Comparison of ENCODE assay signal across 31 cellular contexts in the genomic region with DNA sequence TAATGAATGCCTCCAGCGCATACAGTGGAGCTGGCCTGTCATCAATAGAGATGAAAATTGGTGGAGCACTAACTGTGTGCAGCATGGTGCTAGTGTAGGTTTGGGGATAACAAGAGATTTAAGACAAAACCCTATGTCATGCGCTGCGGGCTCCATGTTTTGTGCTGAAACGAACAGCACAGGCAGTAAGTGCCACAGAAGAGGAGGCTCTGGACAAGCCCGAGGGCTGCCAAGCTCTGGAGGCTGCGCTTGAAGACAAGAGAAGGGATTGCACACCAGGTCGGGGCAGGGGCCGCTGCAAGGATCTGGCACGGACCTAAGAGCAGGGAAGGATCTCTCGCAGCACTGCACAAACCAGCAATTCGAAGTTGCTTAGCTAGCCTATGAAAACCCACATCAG. TPM values are rescaled to one million over a fixed set of nuclear protein-coding genes. Genes with fewer than 3 reads are reported as not detected.
"Had no signal": no experiment of that assay in that cellular context is flagged by ENCODE, and none has a peak within 500 bp of the region (broad histone marks: within the 10 kb centered on the region; RNA-seq: fewer than 3 reads in every experiment).

No MANE protein-coding gene starts in this region.

- H3K36me3 Mint-ChIP-seq: activated CD4-positive, alpha-beta memory T cell treated with anti-CD3 and anti-CD28 coated beads for 36 hours; activated CD8-positive, alpha-beta memory T cell treated with anti-CD3 and anti-CD28 coated beads, Interleukin-2, amount 10 ng/mL, durations not matched to agents 7 days and 5 days; activated naive CD4-positive, alpha-beta T cell treated with anti-CD3 and anti-CD28 coated beads, Interleukin-2, amount 50 U/mL, for 24 hours; activated naive CD8-positive, alpha-beta T cell treated with anti-CD3 and anti-CD28 coated beads for 36 hours had no signal

- H3K27ac ChIP-seq: adrenal gland, body of pancreas, gastroesophageal sphincter, heart right ventricle had no signal

- FAIRE-seq: colon had no signal

- DNase-seq: activated CD4-positive, alpha-beta memory T cell treated with anti-CD3 and anti-CD28 coated beads for 36 hours; activated CD4-positive, alpha-beta T cell treated with anti-CD3 and anti-CD28 coated beads for 36 hours; activated CD4-positive, alpha-beta T cell treated with anti-CD3 and anti-CD28 coated beads, Interleukin-2, amount 10 ng/mL, durations not matched to agents 24 days and 14 days; activated CD4-positive, CD25-positive, alpha-beta regulatory T cell; activated CD4-positive, CD25-positive, alpha-beta regulatory T cell treated with anti-CD3 and anti-CD28 coated beads, Interleukin-2, amount 50 U/mL, for 72 hours; activated CD8-positive, alpha-beta memory T cell treated with anti-CD3 and anti-CD28 coated beads, Interleukin-2, amount 10 ng/mL, durations not matched to agents 7 days and 5 days; activated CD8-positive, alpha-beta memory T cell treated with anti-CD3 and anti-CD28 coated beads, Interleukin-2, amount 50 U/mL, for 4 hours; activated CD8-positive, alpha-beta T cell treated with anti-CD3 and anti-CD28 coated beads, Interleukin-2, amount 10 ng/mL, durations not matched to agents 7 days and 5 days; activated effector memory CD4-positive, alpha-beta T cell treated with anti-CD3 and anti-CD28 coated beads, Interleukin-2, amount 50 U/mL, for 16 hours; activated naive CD4-positive, alpha-beta T cell treated with anti-CD3 and anti-CD28 coated beads for 36 hours; activated naive CD8-positive, alpha-beta T cell treated with anti-CD3 and anti-CD28 coated beads for 36 hours; activated naive CD8-positive, alpha-beta T cell treated with anti-CD3 and anti-CD28 coated beads, Interleukin-2, amount 50 U/mL, for 24 hours; activated T-cell treated with anti-CD3 and anti-CD28 coated beads, Interleukin-2, amount 50 U/mL, for 1 hour; activated T-cell treated with anti-CD3 and anti-CD28 coated beads, Interleukin-2, amount 50 U/mL, for 48 hours; adrenal gland; amygdala; aorta; body of pancreas; caudate nucleus; effector CD8-positive, alpha-beta T cell; endodermal cell; foreskin melanocyte; heart right ventricle; T-helper 2 cell had no signal

- H3K4me3 Mint-ChIP-seq: activated CD4-positive, alpha-beta memory T cell treated with anti-CD3 and anti-CD28 coated beads for 36 hours; activated CD4-positive, alpha-beta T cell treated with anti-CD3 and anti-CD28 coated beads for 36 hours; activated CD4-positive, alpha-beta T cell treated with anti-CD3 and anti-CD28 coated beads, Interleukin-2, amount 10 ng/mL, durations not matched to agents 24 days and 14 days; activated CD8-positive, alpha-beta memory T cell treated with anti-CD3 and anti-CD28 coated beads, Interleukin-2, amount 10 ng/mL, durations not matched to agents 7 days and 5 days; activated CD8-positive, alpha-beta T cell treated with anti-CD3 and anti-CD28 coated beads, Interleukin-2, amount 10 ng/mL, durations not matched to agents 7 days and 5 days; activated naive CD4-positive, alpha-beta T cell treated with anti-CD3 and anti-CD28 coated beads for 36 hours; activated naive CD4-positive, alpha-beta T cell treated with anti-CD3 and anti-CD28 coated beads, Interleukin-2, amount 50 U/mL, for 24 hours; activated naive CD8-positive, alpha-beta T cell treated with anti-CD3 and anti-CD28 coated beads for 36 hours; activated naive CD8-positive, alpha-beta T cell treated with anti-CD3 and anti-CD28 coated beads, Interleukin-2, amount 50 U/mL, for 24 hours; activated T-helper 1 cell treated with anti-CD3 and anti-CD28 coated beads, Interleukin-12 subunit alpha, Interleukin-12 subunit beta, Interleukin-2, Interleukin-4 antibody, amounts not matched to agents 30 ng/mL and 10 ng/mL and 1 ng/mL, durations not matched to agents 14 hours and 24 hours and 36 hours; endodermal cell had no signal

- H3K4me3 ChIP-seq: adrenal gland, body of pancreas, gastroesophageal sphincter, heart right ventricle had no signal

- H3K27ac Mint-ChIP-seq: activated CD4-positive, alpha-beta memory T cell treated with anti-CD3 and anti-CD28 coated beads for 36 hours; activated CD4-positive, alpha-beta T cell treated with anti-CD3 and anti-CD28 coated beads for 36 hours; activated CD4-positive, alpha-beta T cell treated with anti-CD3 and anti-CD28 coated beads, Interleukin-2, amount 10 ng/mL, durations not matched to agents 24 days and 14 days; activated CD8-positive, alpha-beta memory T cell treated with anti-CD3 and anti-CD28 coated beads, Interleukin-2, amount 10 ng/mL, durations not matched to agents 7 days and 5 days; activated CD8-positive, alpha-beta T cell treated with anti-CD3 and anti-CD28 coated beads, Interleukin-2, amount 10 ng/mL, durations not matched to agents 7 days and 5 days; activated naive CD4-positive, alpha-beta T cell treated with anti-CD3 and anti-CD28 coated beads for 36 hours; activated naive CD4-positive, alpha-beta T cell treated with anti-CD3 and anti-CD28 coated beads, Interleukin-2, amount 50 U/mL, for 24 hours; activated naive CD8-positive, alpha-beta T cell treated with anti-CD3 and anti-CD28 coated beads for 36 hours; activated naive CD8-positive, alpha-beta T cell treated with anti-CD3 and anti-CD28 coated beads, Interleukin-2, amount 50 U/mL, for 24 hours; activated T-helper 1 cell treated with anti-CD3 and anti-CD28 coated beads, Interleukin-12 subunit alpha, Interleukin-12 subunit beta, Interleukin-2, Interleukin-4 antibody, amounts not matched to agents 30 ng/mL and 10 ng/mL and 1 ng/mL, durations not matched to agents 14 hours and 24 hours and 36 hours; activated T-helper 2 cell treated with anti-CD3 and anti-CD28 coated beads, Interferon-gamma antibody, Interleukin-2, Interleukin-4, amounts not matched to agents 10 μg/mL and 5 μg/mL and 100 μg/mL, durations not matched to agents 14 hours and 24 hours and 36 hours; endodermal cell had no signal

- H3K9me3 Mint-ChIP-seq: activated CD4-positive, alpha-beta memory T cell treated with anti-CD3 and anti-CD28 coated beads for 36 hours; activated naive CD4-positive, alpha-beta T cell treated with anti-CD3 and anti-CD28 coated beads for 36 hours; activated naive CD8-positive, alpha-beta T cell treated with anti-CD3 and anti-CD28 coated beads for 36 hours; activated T-helper 2 cell treated with anti-CD3 and anti-CD28 coated beads, Interferon-gamma antibody, Interleukin-2, Interleukin-4, amounts not matched to agents 10 μg/mL and 5 μg/mL and 100 μg/mL, durations not matched to agents 14 hours and 24 hours and 36 hours; endodermal cell had no signal

- H3K4me1 ChIP-seq: adrenal gland, body of pancreas, gastroesophageal sphincter had no signal

- H3K9me3 ChIP-seq: adrenal gland, body of pancreas, gastroesophageal sphincter, heart right ventricle had no signal

- H3K27me3 ChIP-seq: adrenal gland, body of pancreas, gastroesophageal sphincter, heart right ventricle had no signal

- H3K27me3 Mint-ChIP-seq: activated CD4-positive, alpha-beta memory T cell treated with anti-CD3 and anti-CD28 coated beads for 36 hours; activated CD4-positive, alpha-beta T cell treated with anti-CD3 and anti-CD28 coated beads for 36 hours; activated CD4-positive, alpha-beta T cell treated with anti-CD3 and anti-CD28 coated beads, Interleukin-2, amount 10 ng/mL, durations not matched to agents 24 days and 14 days; activated CD8-positive, alpha-beta memory T cell treated with anti-CD3 and anti-CD28 coated beads, Interleukin-2, amount 10 ng/mL, durations not matched to agents 7 days and 5 days; activated naive CD4-positive, alpha-beta T cell treated with anti-CD3 and anti-CD28 coated beads, Interleukin-2, amount 50 U/mL, for 24 hours; activated naive CD8-positive, alpha-beta T cell treated with anti-CD3 and anti-CD28 coated beads for 36 hours; activated naive CD8-positive, alpha-beta T cell treated with anti-CD3 and anti-CD28 coated beads, Interleukin-2, amount 50 U/mL, for 24 hours had no signal

- H3K36me3 ChIP-seq: adrenal gland, gastroesophageal sphincter, heart right ventricle had no signal

- H3K4me1 Mint-ChIP-seq: activated CD4-positive, alpha-beta T cell treated with anti-CD3 and anti-CD28 coated beads for 36 hours; activated CD4-positive, alpha-beta T cell treated with anti-CD3 and anti-CD28 coated beads, Interleukin-2, amount 10 ng/mL, durations not matched to agents 24 days and 14 days; activated CD8-positive, alpha-beta memory T cell treated with anti-CD3 and anti-CD28 coated beads, Interleukin-2, amount 10 ng/mL, durations not matched to agents 7 days and 5 days; activated naive CD4-positive, alpha-beta T cell treated with anti-CD3 and anti-CD28 coated beads, Interleukin-2, amount 50 U/mL, for 24 hours; activated naive CD8-positive, alpha-beta T cell treated with anti-CD3 and anti-CD28 coated beads for 36 hours; activated naive CD8-positive, alpha-beta T cell treated with anti-CD3 and anti-CD28 coated beads, Interleukin-2, amount 50 U/mL, for 24 hours had no signal

RNA-seq across cellular contexts. Expression of a gene that starts 35.5 kb away (rescaled TPM):
- total RNA-seq: activated CD4-positive, alpha-beta memory T cell treated with anti-CD3 and anti-CD28 coated beads for 36 hours; activated CD4-positive, alpha-beta T cell treated with anti-CD3 and anti-CD28 coated beads for 36 hours; activated CD4-positive, alpha-beta T cell treated with anti-CD3 and anti-CD28 coated beads, Interleukin-2, amount 10 ng/mL, durations not matched to agents 24 days and 14 days; activated CD8-positive, alpha-beta memory T cell treated with anti-CD3 and anti-CD28 coated beads for 36 hours; activated CD8-positive, alpha-beta memory T cell treated with anti-CD3 and anti-CD28 coated beads, Interleukin-2, amount 10 ng/mL, durations not matched to agents 7 days and 5 days; activated CD8-positive, alpha-beta T cell treated with anti-CD3 and anti-CD28 coated beads, Interleukin-2, amount 10 ng/mL, durations not matched to agents 7 days and 5 days; activated naive CD4-positive, alpha-beta T cell treated with anti-CD3 and anti-CD28 coated beads for 36 hours; activated naive CD8-positive, alpha-beta T cell treated with anti-CD3 and anti-CD28 coated beads for 36 hours; activated T-helper 1 cell treated with anti-CD3 and anti-CD28 coated beads, Interleukin-12 subunit alpha, Interleukin-12 subunit beta, Interleukin-2, Interleukin-4 antibody, amounts not matched to agents 30 ng/mL and 10 ng/mL and 1 ng/mL, durations not matched to agents 14 hours and 24 hours and 36 hours; T-helper 1 cell treated with Interleukin-12 subunit alpha and Interleukin-12 subunit beta and Interleukin-4 antibody, amounts not matched to agents 30 ng/mL and 1 ng/mL, for 36 hours had no signal
